1 cellular context compared by ENCODE assay signal in genomic region chr12:124381454-124382207, GRCh38.
TF ChIP-seq lines count a peak whose summit lies in the region.

No MANE protein-coding gene starts in this region.

TF ChIP-seq in A549, 52 proteins besides CTCF, POLR2A, EP300 and RAD21 (continued from another document):
- TF ChIP-seq, protein P1, sequence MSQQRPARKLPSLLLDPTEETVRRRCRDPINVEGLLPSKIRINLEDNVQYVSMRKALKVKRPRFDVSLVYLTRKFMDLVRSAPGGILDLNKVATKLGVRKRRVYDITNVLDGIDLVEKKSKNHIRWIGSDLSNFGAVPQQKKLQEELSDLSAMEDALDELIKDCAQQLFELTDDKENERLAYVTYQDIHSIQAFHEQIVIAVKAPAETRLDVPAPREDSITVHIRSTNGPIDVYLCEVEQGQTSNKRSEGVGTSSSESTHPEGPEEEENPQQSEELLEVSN (IDR thresholded peaks at IDR 0.05; ENCODE audit: borderline replicate concordance, low read depth), result 0 out of 2 replicates have a peak, but pooled peaks have one; percentile 51
- no peak for TF ChIP-seq NR3C1 (IDR thresholded peaks at IDR 0.05)
- TF ChIP-seq JUN (IDR thresholded peaks at IDR 0.05), result peak; percentile 61 to 88; a peak in 4 of 5 replicates
- TF ChIP-seq HOXB13 (CRISPR knock-in tag; IDR thresholded peaks at IDR 0.05; ENCODE audit: low read depth), result no peak; the same call in 1 of the 2 replicates
- TF ChIP-seq RARB (CRISPR knock-in tag; IDR thresholded peaks at IDR 0.05), result 0 out of 2 replicates have a peak, but pooled peaks have one; percentile 26
- no peak for TF ChIP-seq HOXA7 (CRISPR knock-in tag; IDR thresholded peaks at IDR 0.05)
- TF ChIP-seq RNF2 (IDR thresholded peaks at IDR 0.05; ENCODE audit: borderline replicate concordance, low read depth), result no peak
- no peak for TF ChIP-seq EHF (CRISPR knock-in tag; IDR thresholded peaks at IDR 0.05)
- TF ChIP-seq NFE2L2 (conservative IDR thresholded peaks at IDR 0.05; ENCODE audit: low read length), result no peak
- no peak for TF ChIP-seq CBX2 (IDR thresholded peaks at IDR 0.05; ENCODE audit: borderline replicate concordance, low read depth)
- TF ChIP-seq ZNF302 (CRISPR knock-in tag; IDR thresholded peaks at IDR 0.05), result no peak
